ENCODE assay signal across 15 cellular contexts in genomic region chr4:37717575-37717974, GRCh38. TPM values are rescaled to one million over a fixed set of nuclear protein-coding genes. Genes with fewer than 3 reads are reported as not detected.
A peak's percentile ranks its signal among the peaks of the same experiment; 100 is the strongest.
DNase-seq lines count a peak whose midpoint lies in the region; ATAC-seq and TF ChIP-seq lines count a peak whose summit lies in the region.
"Had no signal": no experiment of that assay in that cellular context is flagged by ENCODE, and none has a peak within 500 bp of the region (broad histone marks: within the 10 kb centered on the region; RNA-seq: fewer than 3 reads in every experiment).

No MANE protein-coding gene starts in this region.

- no peaks in the 10 kb centered on the region for H3K79me1 ChIP-seq in mesenchymal stem cell (replicated peaks; ENCODE audit: low read length, poor library complexity, severe bottlenecking)

- H3K4me3 ChIP-seq in MG63 (no peak overlapping the region), mesenchymal stem cell (ENCODE audit: insufficient read depth in 1 of 2, low read depth in 1 of 2, low read length in 2 of 2) (no peak overlapping the region)
- H3K4me3 ChIP-seq: SJSA1, skin epidermis had no signal

- 37% methylated on average over 4 of the region's 4 CpGs for WGBS in mesenchymal stem cell

- H3K27me3 ChIP-seq in MG63: no peaks in the 10 kb centered on the region
- peaks cover 0 to 16% of the 10 kb centered on the region in 2 experiments for H3K27me3 ChIP-seq in mesenchymal stem cell (ENCODE audit: control insufficient read depth in 1 of 2, insufficient read depth in 1 of 2, low read length in 2 of 2)
- H3K27me3 ChIP-seq: SJSA1 had no signal

- H2AFZ ChIP-seq in mesenchymal stem cell (ENCODE audit: low read depth, low read length): no peak overlapping the region

- no peak for ATAC-seq in stimulated activated naive CD8-positive, alpha-beta T cell treated with anti-CD3 and anti-CD28 coated beads, Interleukin-15, amount 100 ng/mL, for 72 hours
- ATAC-seq: natural killer cell treated with Interleukin-12 subunit alpha and Interleukin-12 subunit beta and Interleukin-15 and Interleukin-18, amount 100 ng/mL, for 72 hours had no signal

- H3K4me1 ChIP-seq in mesenchymal stem cell (ENCODE audit: control insufficient read depth, insufficient read depth, low read depth, low read length): peaks cover 2% of the 10 kb centered on the region
- H3K4me1 ChIP-seq: SJSA1 had no signal

- H2BK15ac ChIP-seq in mesenchymal stem cell (ENCODE audit: low read depth, poor library complexity, severe bottlenecking): no peak overlapping the region

- no peak overlapping the region for H4K8ac ChIP-seq in mesenchymal stem cell (ENCODE audit: low read length)

- H3K4ac ChIP-seq in mesenchymal stem cell (ENCODE audit: low read depth in 1 of 2, low read length in 2 of 2): no peak overlapping the region

- H2BK5ac ChIP-seq in mesenchymal stem cell (ENCODE audit: low read depth, low read length, poor library complexity, severe bottlenecking): no peak overlapping the region

- TF ChIP-seq CTCF in GM20000 (IDR thresholded peaks at IDR 0.05; ENCODE audit: extremely low read depth, missing control alignments): no peak

- H3K14ac ChIP-seq in mesenchymal stem cell (ENCODE audit: low read length in 2 of 2): no peak overlapping the region

- no peaks in the 10 kb centered on the region for H3K36me3 ChIP-seq in MG63
- no peaks in the 10 kb centered on the region for H3K36me3 ChIP-seq in mesenchymal stem cell (ENCODE audit: control insufficient read depth in 1 of 2, insufficient read depth in 2 of 2, low read depth in 1 of 2, low read length in 2 of 2)
- H3K36me3 ChIP-seq: SJSA1 had no signal

- H3K4me2 ChIP-seq in mesenchymal stem cell (ENCODE audit: low read length, poor library complexity, severe bottlenecking): no peak overlapping the region

- H3K18ac ChIP-seq in mesenchymal stem cell (ENCODE audit: low read depth in 1 of 2, low read length in 2 of 2): no peak overlapping the region

- no peak overlapping the region for H3K27ac ChIP-seq in mesenchymal stem cell (ENCODE audit: low read length, poor library complexity, severe bottlenecking)
- H3K27ac ChIP-seq: 22Rv1, SJSA1, skin epidermis had no signal

- H2BK12ac ChIP-seq in mesenchymal stem cell (ENCODE audit: low read length in 2 of 2): no peak overlapping the region

- peak; percentile 23 for DNase-seq in NCI-H2171 treated with DMSO at 0.1 percent for 48 hours (lab: John Stamatoyannopoulos, UW)
- DNase-seq in NCI-H2171 (lab: John Stamatoyannopoulos, UW): no peak
- peak; percentile 52 for DNase-seq in MG63
- DNase-seq in brain pericyte (ENCODE audit: low read depth, low spot score): peak; percentile 22
- DNase-seq in mesenchymal stem cell: peak; percentile 71
- no peak for DNase-seq in GM20000 (ENCODE audit: low spot score)
- no peak for DNase-seq in stimulated activated naive CD8-positive, alpha-beta T cell treated with anti-CD3 and anti-CD28 coated beads, Interleukin-15, amount 100 ng/mL, for 72 hours
- no peak for DNase-seq in stimulated activated CD4-positive, alpha-beta T cell treated with anti-CD3 and anti-CD28 coated beads, Interleukin-4, amount 100 ng/mL, for 1 hour
- DNase-seq: activated CD4-positive, CD25-positive, alpha-beta regulatory T cell treated with anti-CD3 and anti-CD28 coated beads, Interleukin-2, amount 50 U/mL, for 72 hours; DND-41 had no signal

- no peaks in the 10 kb centered on the region for H3K9me3 Mint-ChIP-seq in stimulated activated naive CD8-positive, alpha-beta T cell treated with anti-CD3 and anti-CD28 coated beads, Interleukin-15, amount 100 ng/mL, for 72 hours
- H3K9me3 Mint-ChIP-seq: activated naive CD4-positive, alpha-beta T cell treated with anti-CD3 and anti-CD28 coated beads, Interleukin-2, amount 50 U/mL, for 24 hours; natural killer cell treated with Interleukin-12 subunit alpha and Interleukin-12 subunit beta and Interleukin-15 and Interleukin-18, amount 100 ng/mL, for 72 hours had no signal

- peaks cover 18% of the 10 kb centered on the region for H3K4me1 Mint-ChIP-seq in stimulated activated naive CD8-positive, alpha-beta T cell treated with anti-CD3 and anti-CD28 coated beads, Interleukin-15, amount 100 ng/mL, for 72 hours

- H3K9me3 ChIP-seq in MG63 (no peaks in the 10 kb centered on the region), mesenchymal stem cell (ENCODE audit: control insufficient read depth, low read length) (no peaks in the 10 kb centered on the region)
- H3K9me3 ChIP-seq: SJSA1 had no signal

- no peak overlapping the region for H3K23ac ChIP-seq in mesenchymal stem cell (ENCODE audit: low read length in 2 of 2)

- no peak overlapping the region for H3K9ac ChIP-seq in mesenchymal stem cell (ENCODE audit: low read length)

- no peak overlapping the region for H2BK120ac ChIP-seq in mesenchymal stem cell (ENCODE audit: low read depth, low read length)

- peak overlapping the region in 1 of 2 donors; percentile 75 for H3K27ac Mint-ChIP-seq in stimulated activated naive CD8-positive, alpha-beta T cell treated with anti-CD3 and anti-CD28 coated beads, Interleukin-15, amount 100 ng/mL, for 72 hours
- H3K27ac Mint-ChIP-seq: activated naive CD4-positive, alpha-beta T cell treated with anti-CD3 and anti-CD28 coated beads, Interleukin-2, amount 50 U/mL, for 24 hours; natural killer cell treated with Interleukin-12 subunit alpha and Interleukin-12 subunit beta and Interleukin-15 and Interleukin-18, amount 100 ng/mL, for 72 hours had no signal

- H3K4me3 Mint-ChIP-seq in stimulated activated naive CD8-positive, alpha-beta T cell treated with anti-CD3 and anti-CD28 coated beads, Interleukin-15, amount 100 ng/mL, for 72 hours: no peak overlapping the region
- H3K4me3 Mint-ChIP-seq: activated naive CD4-positive, alpha-beta T cell treated with anti-CD3 and anti-CD28 coated beads, Interleukin-2, amount 50 U/mL, for 24 hours; natural killer cell treated with Interleukin-12 subunit alpha and Interleukin-12 subunit beta and Interleukin-15 and Interleukin-18, amount 100 ng/mL, for 72 hours had no signal

- no peak overlapping the region for H2AK5ac ChIP-seq in mesenchymal stem cell (ENCODE audit: low read length, severe bottlenecking)

- no peak overlapping the region for H4K91ac ChIP-seq in mesenchymal stem cell (ENCODE audit: low read length)

- H3K27me3 Mint-ChIP-seq in stimulated activated naive CD8-positive, alpha-beta T cell treated with anti-CD3 and anti-CD28 coated beads, Interleukin-15, amount 100 ng/mL, for 72 hours: peaks cover 10% of the 10 kb centered on the region
- H3K27me3 Mint-ChIP-seq: activated naive CD4-positive, alpha-beta T cell treated with anti-CD3 and anti-CD28 coated beads, Interleukin-2, amount 50 U/mL, for 24 hours had no signal

RNA-seq across cellular contexts. Expression of gene RELL1, which starts 31.4 kb away (rescaled TPM):
- total RNA-seq in MG63 (2014; rRNA removed; shearing (Covaris generic); ENCODE audit: low replicate concordance): 14.4 and 28.9 TPM in 2 replicates
- polyA plus RNA-seq in mesenchymal stem cell (2013, experiment 1 of 2): 17.5 TPM
- polyA plus RNA-seq in mesenchymal stem cell (2013, experiment 2 of 2): 17.2 TPM

Comparison
In these comparisons a context has a peak if more than half of its experiments do, and no peak if none do; other contexts are left out.
1. DNase-seq: peak in NCI-H2171 treated with DMSO at 0.1 percent for 48 hours (single experiment), MG63 (single experiment), brain pericyte (single experiment) and mesenchymal stem cell (single experiment); none in NCI-H2171 (single experiment), GM20000 (single experiment), stimulated activated naive CD8-positive, alpha-beta T cell treated with anti-CD3 and anti-CD28 coated beads, Interleukin-15, amount 100 ng/mL, for 72 hours (0 of 2) and stimulated activated CD4-positive, alpha-beta T cell treated with anti-CD3 and anti-CD28 coated beads, Interleukin-4, amount 100 ng/mL, for 1 hour (single experiment).